22 cellular contexts compared by ENCODE assay signal in genomic region chr4:161856711-161857326, GRCh38.
"Had no signal": no experiment of that assay in that cellular context is flagged by ENCODE, and none has a peak within 500 bp of the region (broad histone marks: within the 10 kb centered on the region; RNA-seq: fewer than 3 reads in every experiment).

No MANE protein-coding gene starts in this region.

- H3K4me3 Mint-ChIP-seq: activated CD4-positive, alpha-beta memory T cell treated with anti-CD3 and anti-CD28 coated beads for 36 hours; activated naive CD4-positive, alpha-beta T cell treated with anti-CD3 and anti-CD28 coated beads for 36 hours; activated naive CD8-positive, alpha-beta T cell treated with anti-CD3 and anti-CD28 coated beads, Interleukin-2, amount 10 ng/mL, durations not matched to agents 7 days and 5 days; activated T-cell treated with anti-CD3 and anti-CD28 coated beads, Interleukin-2, amount 50 U/mL, for 72 hours; effector memory CD8-positive, alpha-beta T cell; nephron; T-helper 17 cell had no signal

- H3K4me3 ChIP-seq: pancreas, upper lobe of right lung had no signal

- H3K9me3 ChIP-seq: neutrophil, pancreas, upper lobe of right lung had no signal

- DNase-seq: activated CD4-positive, alpha-beta memory T cell treated with anti-CD3 and anti-CD28 coated beads for 36 hours; activated CD4-positive, alpha-beta T cell treated with anti-CD3 and anti-CD28 coated beads for 4 hours; activated CD4-positive, CD25-positive, alpha-beta regulatory T cell; activated effector memory CD4-positive, alpha-beta T cell treated with Interleukin-2 at 50 U/mL for 16 hours; activated naive CD4-positive, alpha-beta T cell treated with anti-CD3 and anti-CD28 coated beads for 36 hours; activated naive CD8-positive, alpha-beta T cell treated with anti-CD3 and anti-CD28 coated beads, Interleukin-2, amount 10 ng/mL, durations not matched to agents 7 days and 5 days; activated T-cell treated with anti-CD3 and anti-CD28 coated beads, Interleukin-2, amount 50 U/mL, for 72 hours; anterior cingulate cortex; central memory CD4-positive, alpha-beta T cell; effector memory CD8-positive, alpha-beta T cell; foreskin melanocyte; left ventricle myocardium superior; pancreas; right cardiac atrium; stimulated activated CD4-positive, alpha-beta T cell treated with anti-CD3 and anti-CD28 coated beads, Interleukin-12 subunit alpha, Interleukin-12 subunit beta, amount 100 ng/mL, for 4 hours; stimulated activated CD4-positive, alpha-beta T cell treated with anti-CD3 and anti-CD28 coated beads, Interleukin-4, amount 100 ng/mL, for 4 hours; stimulated activated naive CD8-positive, alpha-beta T cell treated with anti-CD3 and anti-CD28 coated beads, Interleukin-15, Interleukin-2, amounts not matched to agents 100 U/mL and 50 U/mL, for 24 hours; T-helper 17 cell; upper lobe of right lung had no signal

- ATAC-seq: activated T-cell treated with anti-CD3 and anti-CD28 coated beads, Interleukin-2, amount 50 U/mL, for 72 hours; effector memory CD8-positive, alpha-beta T cell; esophagus mucosa; left ventricle myocardium superior; pancreas; right cardiac atrium; stimulated activated naive CD8-positive, alpha-beta T cell treated with anti-CD3 and anti-CD28 coated beads, Interleukin-15, Interleukin-2, amounts not matched to agents 100 U/mL and 50 U/mL, for 24 hours; T-helper 17 cell; upper lobe of right lung had no signal

- H3K27ac Mint-ChIP-seq: activated CD4-positive, alpha-beta memory T cell treated with anti-CD3 and anti-CD28 coated beads for 36 hours; activated naive CD4-positive, alpha-beta T cell treated with anti-CD3 and anti-CD28 coated beads for 36 hours; activated naive CD8-positive, alpha-beta T cell treated with anti-CD3 and anti-CD28 coated beads, Interleukin-2, amount 10 ng/mL, durations not matched to agents 7 days and 5 days; activated T-cell treated with anti-CD3 and anti-CD28 coated beads, Interleukin-2, amount 50 U/mL, for 72 hours; effector memory CD8-positive, alpha-beta T cell; nephron; T-helper 17 cell had no signal

- H3K9me3 Mint-ChIP-seq: nephron had no signal

- H3K27me3 ChIP-seq: neutrophil, pancreas, upper lobe of right lung had no signal

- H3K36me3 Mint-ChIP-seq: activated CD4-positive, alpha-beta memory T cell treated with anti-CD3 and anti-CD28 coated beads for 36 hours; activated naive CD8-positive, alpha-beta T cell treated with anti-CD3 and anti-CD28 coated beads, Interleukin-2, amount 10 ng/mL, durations not matched to agents 7 days and 5 days had no signal

- H3K36me3 ChIP-seq: neutrophil, pancreas, upper lobe of right lung had no signal

- H3K4me1 ChIP-seq: pancreas, upper lobe of right lung had no signal

- H3K27me3 Mint-ChIP-seq: activated CD4-positive, alpha-beta memory T cell treated with anti-CD3 and anti-CD28 coated beads for 36 hours; activated naive CD8-positive, alpha-beta T cell treated with anti-CD3 and anti-CD28 coated beads, Interleukin-2, amount 10 ng/mL, durations not matched to agents 7 days and 5 days; effector memory CD8-positive, alpha-beta T cell; T-helper 17 cell had no signal

- H3K4me1 Mint-ChIP-seq: activated naive CD8-positive, alpha-beta T cell treated with anti-CD3 and anti-CD28 coated beads, Interleukin-2, amount 10 ng/mL, durations not matched to agents 7 days and 5 days; nephron; T-helper 17 cell had no signal

- H3K27ac ChIP-seq: neutrophil, pancreas, upper lobe of right lung had no signal
